8 cellular contexts compared by ENCODE assay signal in genomic region chr17:38703742-38704644, GRCh38. TPM values are rescaled to one million over a fixed set of nuclear protein-coding genes. Genes with fewer than 3 reads are reported as not detected.
A peak's percentile ranks its signal among the peaks of the same experiment; 100 is the strongest.
DNase-seq lines count a peak whose midpoint lies in the region; ATAC-seq, FAIRE-seq and TF ChIP-seq lines count a peak whose summit lies in the region.

No MANE protein-coding gene starts in this region.

- peak; percentile 37 for ATAC-seq in Panc1

- H3K27ac ChIP-seq in Panc1 (ENCODE audit: low read length), result peak overlapping the region; percentile 90
- peak overlapping the region; percentile 93 for H3K27ac ChIP-seq in neutrophil
- H3K27ac ChIP-seq in thyroid gland, result peak overlapping the region; percentile 97 to 99 (median 97)

- no peaks in the 10 kb centered on the region for H3K9me3 ChIP-seq in Panc1 (ENCODE audit: control insufficient read depth, insufficient read depth, low read depth, low read length)
- H3K9me3 ChIP-seq in neutrophil, result no peaks in the 10 kb centered on the region
- H3K9me3 ChIP-seq in thyroid gland, result no peaks in the 10 kb centered on the region

- FAIRE-seq in frontal cortex (lab: Jason Lieb, UNC), result no peak

- POLR2A ChIA-PET in Panc1 (lab: Charles Lee), result no interaction called here

- peak in 1 of 2 donors; percentile 70 for TF ChIP-seq POLR2A in thyroid gland (IDR thresholded peaks at IDR 0.05)

- no TSS peak for BruUV-seq in Panc1 (replicated peaks; lab: Mats Ljungman, UMichigan)

- DNase-seq in Daoy (ENCODE audit: low read depth), result peak; percentile 70
- DNase-seq in KBM-7, result peak; percentile 93
- no peak for DNase-seq in Panc1 (ENCODE audit: low read depth, low spot score)
- peak; percentile 93 for DNase-seq in activated effector memory CD4-positive, alpha-beta T cell treated with anti-CD3 and anti-CD28 coated beads, Interleukin-2, amount 50 U/mL, for 16 hours
- DNase-seq in frontal cortex (ENCODE audit: low spot score in 2 of 2), result peak; percentile 53 to 58
- DNase-seq in thyroid gland, result peak; percentile 96 to 98
- DNase-seq in NCI-H446 (lab: John Stamatoyannopoulos, UW), result no peak

- TF ChIP-seq CTCF in Panc1 (IDR thresholded peaks at IDR 0.05) (no peak), neutrophil (IDR thresholded peaks at IDR 0.05) (no peak), thyroid gland (IDR thresholded peaks at IDR 0.05) (no peak)

- H3K27me3 ChIP-seq in Panc1 (ENCODE audit: control insufficient read depth, insufficient read depth, low read length) (no peaks in the 10 kb centered on the region), neutrophil (peaks cover 22% of the 10 kb centered on the region), thyroid gland (no peaks in the 10 kb centered on the region)

- peaks cover 10% of the 10 kb centered on the region for H3K4me1 ChIP-seq in Panc1 (ENCODE audit: control insufficient read depth, insufficient read depth, low read length)
- peaks cover 54 to 62% of the 10 kb centered on the region in 2 experiments for H3K4me1 ChIP-seq in neutrophil (ENCODE audit: control insufficient read depth in 1 of 2, insufficient read depth in 1 of 2, low read depth in 1 of 2, low read length in 1 of 2)
- H3K4me1 ChIP-seq in thyroid gland, result peaks cover 18 to 33% of the 10 kb centered on the region in 2 donors

- 1% methylated on average over 22 to 48 of the region's 52 CpGs for WGBS in thyroid gland, 2 donors

- CTCF ChIA-PET in Panc1 (lab: Charles Lee), result no interaction called here

- H3K4me3 ChIP-seq in Panc1 (ENCODE audit: low read depth in 2 of 2, low read length in 2 of 2) (peak overlapping the region; percentile 67 to 82), neutrophil (ENCODE audit: low read depth in 1 of 2, low read length in 1 of 2) (peak overlapping the region; percentile 86 to 93), thyroid gland (replicated peaks in 1 of 3) (peak overlapping the region; percentile 31 to 100 (median 95))

- in situ Hi-C loops in KBM-7 (cut with MboI; ENCODE audit: low pct_unique_long_range_greater_than_20kb, low sequenced_read_pairs), result no loop called here
- in situ Hi-C loops in Panc1 (cut with HindIII; ENCODE audit: low pct_unique_long_range_greater_than_20kb, low sequenced_read_pairs), result no loop called here

- intact Hi-C loops in Panc1 (cut with micrococcal nuclease; ENCODE audit: unreplicated experiment) (no loop called here), thyroid gland (cut with DNase I) (loop anchor here (5.0 kb wide), 1 partner anchor 33 kb away; no protein-coding TSS in a partner anchor)

- no peaks in the 10 kb centered on the region; the same call in 1 of the 2 replicates for H3K36me3 ChIP-seq in Panc1 (ENCODE audit: control insufficient read depth, insufficient read depth, low read length)
- peaks cover 3% of the 10 kb centered on the region for H3K36me3 ChIP-seq in neutrophil
- H3K36me3 ChIP-seq in thyroid gland, result peaks cover 0 to 3% of the 10 kb centered on the region in 2 donors

RNA-seq across cellular contexts. Expression of gene MLLT6, which starts 1.1 kb away (rescaled TPM):
- 12.4 and 12.9 TPM in 2 replicates for total RNA-seq in Daoy (2014; rRNA removed; shearing (Covaris generic))
- total RNA-seq in Panc1 (2021; ENCODE audit: unreplicated experiment), result 50.6 TPM
- 38.4 TPM for polyA plus RNA-seq in Panc1 (2012; ENCODE audit: insufficient read length)
- total RNA-seq in frontal cortex, result 16.3 TPM
- total RNA-seq in thyroid gland, result 100 to 1,000 TPM; 111 to 192 (median 115) TPM

RNA-seq across cellular contexts. Expression of gene CISD3, which starts 26.1 kb away (rescaled TPM):
- total RNA-seq in Daoy (2014; rRNA removed; shearing (Covaris generic)), result 0.57 and 3.4 TPM in 2 replicates
- total RNA-seq in Panc1 (2021; ENCODE audit: unreplicated experiment) (45.0 TPM), frontal cortex (0.82 TPM), thyroid gland (10 to 100 TPM; 12.4 to 29.0 (median 18.2) TPM)
- polyA plus RNA-seq in Panc1 (2012; ENCODE audit: insufficient read length), result 39.3 TPM

RNA-seq across cellular contexts. Expression of gene EPOP, which starts 29.2 kb away (rescaled TPM):
- total RNA-seq in Daoy (2014; rRNA removed; shearing (Covaris generic)), result 7.0 and 8.2 TPM in 2 replicates
- total RNA-seq in Panc1 (2021; ENCODE audit: unreplicated experiment) (19.9 TPM), frontal cortex (0.82 TPM), thyroid gland (1 to 10 TPM in 1 of 4 donors, under 1 TPM in 3; 0.20 to 1.8 (median 0.41) TPM)
- 10.3 TPM for polyA plus RNA-seq in Panc1 (2012; ENCODE audit: insufficient read length)

RNA-seq across cellular contexts. Expression of gene PCGF2, which starts 44.1 kb away (rescaled TPM):
- 3.3 and 3.5 TPM in 2 replicates for total RNA-seq in Daoy (2014; rRNA removed; shearing (Covaris generic))
- total RNA-seq in Panc1 (2021; ENCODE audit: unreplicated experiment), result 43.9 TPM
- polyA plus RNA-seq in Panc1 (2012; ENCODE audit: insufficient read length), result 64.8 TPM
- total RNA-seq in frontal cortex, result 8.2 TPM
- total RNA-seq in thyroid gland, result 10 to 100 TPM in 2 of 4 donors, 1 to 10 TPM in 2; 8.5 to 13.5 (median 10.9) TPM

RNA-seq across cellular contexts. Expression of gene PSMB3, which starts 48.5 kb away (rescaled TPM):
- total RNA-seq in Daoy (2014; rRNA removed; shearing (Covaris generic)), result 524 and 545 TPM in 2 replicates
- total RNA-seq in Panc1 (2021; ENCODE audit: unreplicated experiment), result 233 TPM
- 236 TPM for polyA plus RNA-seq in Panc1 (2012; ENCODE audit: insufficient read length)
- 196 TPM for total RNA-seq in frontal cortex
- 100 to 1,000 TPM; 135 to 256 (median 222) TPM for total RNA-seq in thyroid gland

Comparison
In these comparisons a context has a peak if more than half of its experiments do, and no peak if none do; other contexts are left out.
1. DNase-seq: peak in Daoy (single experiment), KBM-7 (single experiment), activated effector memory CD4-positive, alpha-beta T cell treated with anti-CD3 and anti-CD28 coated beads, Interleukin-2, amount 50 U/mL, for 16 hours (single experiment), frontal cortex (2 of 2) and thyroid gland (2 of 2); none in Panc1 (single experiment) and NCI-H446 (0 of 2).
2. Peak in every context shown above with its lines, with median percentiles within 50 percentile points of each other: H3K27ac ChIP-seq and H3K4me3 ChIP-seq.